In genomic region chr1:248686815-248687214, GRCh38 we compare ENCODE assay signal across 1 cellular context.
A peak's percentile ranks its signal among the peaks of the same experiment; 100 is the strongest.
TF ChIP-seq lines count a peak whose summit lies in the region.

No MANE protein-coding gene starts in this region.

TF ChIP-seq in HepG2, 621 proteins besides CTCF, POLR2A, EP300 and RAD21:
- TF ChIP-seq, protein P1, sequence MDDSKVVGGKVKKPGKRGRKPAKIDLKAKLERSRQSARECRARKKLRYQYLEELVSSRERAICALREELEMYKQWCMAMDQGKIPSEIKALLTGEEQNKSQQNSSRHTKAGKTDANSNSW (CRISPR knock-in tag; IDR thresholded peaks at IDR 0.05; ENCODE audit: borderline replicate concordance) = no peak
- TF ChIP-seq, protein P2, sequence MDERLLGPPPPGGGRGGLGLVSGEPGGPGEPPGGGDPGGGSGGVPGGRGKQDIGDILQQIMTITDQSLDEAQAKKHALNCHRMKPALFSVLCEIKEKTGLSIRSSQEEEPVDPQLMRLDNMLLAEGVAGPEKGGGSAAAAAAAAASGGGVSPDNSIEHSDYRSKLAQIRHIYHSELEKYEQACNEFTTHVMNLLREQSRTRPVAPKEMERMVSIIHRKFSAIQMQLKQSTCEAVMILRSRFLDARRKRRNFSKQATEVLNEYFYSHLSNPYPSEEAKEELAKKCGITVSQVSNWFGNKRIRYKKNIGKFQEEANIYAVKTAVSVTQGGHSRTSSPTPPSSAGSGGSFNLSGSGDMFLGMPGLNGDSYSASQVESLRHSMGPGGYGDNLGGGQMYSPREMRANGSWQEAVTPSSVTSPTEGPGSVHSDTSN (CRISPR knock-in tag; IDR thresholded peaks at IDR 0.05) = no peak
- TF ChIP-seq ZNF205 (CRISPR knock-in tag; IDR thresholded peaks at IDR 0.05) (no peak), HNF1A (IDR thresholded peaks at IDR 0.05; ENCODE audit: low read depth) (no peak), HNF1A (CRISPR knock-in tag; IDR thresholded peaks at IDR 0.05; ENCODE audit: borderline replicate concordance) (no peak), STAG1 (CRISPR knock-in tag; IDR thresholded peaks at IDR 0.05) (peak; percentile 67), MTF2 (CRISPR knock-in tag; IDR thresholded peaks at IDR 0.05; ENCODE audit: borderline replicate concordance) (no peak), ZMAT3 (CRISPR knock-in tag; conservative IDR thresholded peaks at IDR 0.05) (no peak), ZSCAN29 (CRISPR knock-in tag; conservative IDR thresholded peaks at IDR 0.05) (no peak), SMC3 (IDR thresholded peaks at IDR 0.05; ENCODE audit: low read length) (peak; percentile 48), SPEN (CRISPR knock-in tag; IDR thresholded peaks at IDR 0.05; ENCODE audit: low read depth) (no peak), ZNF737 (CRISPR knock-in tag; IDR thresholded peaks at IDR 0.05; ENCODE audit: borderline replicate concordance) (no peak), MNT (IDR thresholded peaks at IDR 0.05) (no peak), ZNF432 (CRISPR knock-in tag; IDR thresholded peaks at IDR 0.05; ENCODE audit: borderline replicate concordance) (no peak)
